In the genomic region with DNA sequence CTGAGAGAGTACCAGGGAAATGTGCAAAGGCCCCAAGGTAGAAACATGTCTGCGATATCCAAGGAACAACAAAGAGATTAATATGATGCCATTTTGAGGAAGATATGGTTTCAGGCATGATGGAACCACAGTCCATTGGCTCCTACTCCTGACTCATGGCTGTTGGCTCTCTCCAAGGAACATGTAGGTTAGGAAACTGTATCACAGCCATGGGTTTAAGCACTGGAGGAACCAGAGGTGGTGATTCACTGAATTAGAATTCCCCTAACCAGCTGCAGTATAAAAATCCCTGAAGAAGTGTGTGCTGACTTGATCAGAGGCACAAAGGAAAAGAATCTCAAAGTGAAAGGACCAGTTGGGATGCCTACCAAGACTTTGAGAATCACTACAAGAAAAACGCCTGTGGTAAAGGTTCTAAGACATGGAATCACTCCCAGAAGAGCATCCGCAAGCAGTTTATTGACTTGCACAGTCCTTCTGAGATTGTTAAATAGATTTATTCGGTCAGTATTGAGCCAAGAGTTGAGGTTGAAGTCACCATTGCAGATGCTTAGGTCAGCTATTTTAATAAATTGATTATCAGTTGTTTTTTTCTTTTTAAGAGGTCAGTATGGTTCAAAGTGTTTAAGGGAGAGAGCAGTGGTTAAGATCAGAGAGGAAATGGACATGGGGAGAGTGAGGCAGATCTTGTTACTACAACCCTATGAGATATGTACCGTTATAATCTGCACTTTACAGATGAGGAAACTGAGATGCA, we compare ENCODE assay signal across 14 cellular contexts.
DNase-seq lines count a peak whose midpoint lies in the region; ATAC-seq and TF ChIP-seq lines count a peak whose summit lies in the region.
"Had no signal": no experiment of that assay in that cellular context is flagged by ENCODE, and none has a peak within 500 bp of the region (broad histone marks: within the 10 kb centered on the region; RNA-seq: fewer than 3 reads in every experiment).

No MANE protein-coding gene starts in this region.

- peaks cover 2% of the 10 kb centered on the region for H3K79me2 ChIP-seq in mammary epithelial cell (ENCODE audit: insufficient read depth, low read length)

- CTCF ChIA-PET in mammary epithelial cell (lab: Charles Lee; ENCODE audit: low non-redundant PET) = no interaction called here
- CTCF ChIA-PET in Calu3 (lab: Charles Lee) = no interaction called here

- no peak overlapping the region for H3K27ac Mint-ChIP-seq in Calu3 (ENCODE audit: unreplicated experiment)
- H3K27ac Mint-ChIP-seq: activated B cell treated with CpG ODN at 0.5 μM for 24 hours, memory B cell had no signal

- in situ Hi-C loops in mammary epithelial cell (cut with MboI; ENCODE audit: low sequenced_read_pairs in 2 of 2) = no loop called here

- H3K4me1 ChIP-seq in mammary epithelial cell (ENCODE audit: insufficient read depth, low read length) = peaks cover 9% of the 10 kb centered on the region
- no peaks in the 10 kb centered on the region for H3K4me1 ChIP-seq in right cardiac atrium (ENCODE audit: control insufficient read depth, insufficient read depth, low read length)
- H3K4me1 ChIP-seq: vagina had no signal

- H3K4me2 ChIP-seq in mammary epithelial cell (ENCODE audit: insufficient read depth, low read depth, low read length) = peak overlapping the region; percentile 2

- dilution Hi-C loops in mammary epithelial cell (cut with HindIII; ENCODE audit: low sequenced_read_pairs) = no loop called here

- WGBS in mammary epithelial cell (ENCODE audit: low coverage, missing lambda C conversion rate) = 87% methylated on average over 5 of the region's 5 CpGs
- WGBS in right cardiac atrium = 96% methylated on average over 5 of the region's 5 CpGs

- H3K36me3 Mint-ChIP-seq in Calu3 (ENCODE audit: insufficient read depth, unreplicated experiment) = no peaks in the 10 kb centered on the region

- TF ChIP-seq CTCF in mammary epithelial cell (conservative IDR thresholded peaks at IDR 0.05 in 1 of 2, IDR thresholded peaks at IDR 0.05 in 1 of 2; ENCODE audit: extremely low read depth in 1 of 2, insufficient read depth in 1 of 2, low read depth in 1 of 2, low read length in 2 of 2) (no peak), kidney epithelial cell (IDR thresholded peaks at IDR 0.05; ENCODE audit: insufficient read depth, low read length, poor library complexity, severe bottlenecking) (no peak), Calu3 (IDR thresholded peaks at IDR 0.05; ENCODE audit: unreplicated experiment) (no peak)

- intact Hi-C loops in mammary epithelial cell (cut with micrococcal nuclease) = loop anchor here (10.0 kb wide), 2 partner anchors 155 to 245 kb away; no protein-coding TSS in a partner anchor
- intact Hi-C loops in Calu3 (cut with micrococcal nuclease; ENCODE audit: unreplicated experiment) = no loop called here
- intact Hi-C loops in right cardiac atrium (cut with DNase I) = no loop called here

- no peak overlapping the region for H2AFZ ChIP-seq in mammary epithelial cell (ENCODE audit: low read depth, low read length)

- H3K27me3 Mint-ChIP-seq in Calu3 (ENCODE audit: unreplicated experiment) = no peaks in the 10 kb centered on the region
- H3K27me3 Mint-ChIP-seq: activated B cell treated with CpG ODN at 0.5 μM for 24 hours, memory B cell had no signal

- H3K4me3 ChIP-seq in mammary epithelial cell (replicated peaks in 1 of 3; ENCODE audit: insufficient read depth in 1 of 3, low read depth in 2 of 3, low read length in 3 of 3) (no peak overlapping the region), kidney epithelial cell (ENCODE audit: low read depth, low read length) (no peak overlapping the region), right cardiac atrium (ENCODE audit: low read length) (no peak overlapping the region)
- H3K4me3 ChIP-seq: vagina had no signal

- DNase-seq in AG08396 (ENCODE audit: low spot score) (peak; percentile 69), HT1080 (ENCODE audit: low read depth) (peak; percentile 85), mammary epithelial cell (peak; percentile 92), kidney epithelial cell (ENCODE audit: low read depth) (peak; percentile 45), Calu3 (no peak), NCI-H1417 (lab: John Stamatoyannopoulos, UW) (no peak), SIG-M5 (lab: John Stamatoyannopoulos, UW) (no peak), right cardiac atrium (no peak)
- DNase-seq: activated B cell treated with CpG ODN at 0.5 μM for 24 hours; C1 segment of cervical spinal cord; effector memory CD4-positive, alpha-beta T cell; GDM1 had no signal

- BruUV-seq in mammary epithelial cell (replicated peaks; lab: Mats Ljungman, UMichigan) = TSS peak; percentile 23
- no TSS peak for BruUV-seq in Calu3 (replicated peaks; lab: Mats Ljungman, UMichigan)

- H3K36me3 ChIP-seq in mammary epithelial cell (ENCODE audit: insufficient read depth, low read length) (peaks cover 13% of the 10 kb centered on the region), kidney epithelial cell (ENCODE audit: control insufficient read depth, insufficient read depth, low read length) (no peaks in the 10 kb centered on the region)
- H3K36me3 ChIP-seq: vagina had no signal

- no peaks in the 10 kb centered on the region for H3K9me3 ChIP-seq in mammary epithelial cell (replicated peaks; ENCODE audit: insufficient read depth, low read length)
- no peaks in the 10 kb centered on the region for H3K9me3 ChIP-seq in right cardiac atrium (ENCODE audit: control insufficient read depth, low read length)
- H3K9me3 ChIP-seq: vagina had no signal

- H3K4me3 Mint-ChIP-seq in Calu3 (ENCODE audit: low read depth, unreplicated experiment) = no peak overlapping the region
- H3K4me3 Mint-ChIP-seq: activated B cell treated with CpG ODN at 0.5 μM for 24 hours, memory B cell had no signal

- ATAC-seq in right cardiac atrium = no peak

- H3K4me1 Mint-ChIP-seq in Calu3 (ENCODE audit: low read depth, unreplicated experiment) = no peaks in the 10 kb centered on the region
- H3K4me1 Mint-ChIP-seq: activated B cell treated with CpG ODN at 0.5 μM for 24 hours, memory B cell had no signal

- H3K27ac ChIP-seq in mammary epithelial cell (ENCODE audit: insufficient read depth, low read depth, low read length) = no peak overlapping the region
- no peak overlapping the region for H3K27ac ChIP-seq in right cardiac atrium (ENCODE audit: low read length)
- H3K27ac ChIP-seq: vagina had no signal

- no peak overlapping the region for H3K9ac ChIP-seq in mammary epithelial cell (ENCODE audit: insufficient read depth, low read length)

- no peaks in the 10 kb centered on the region for H3K9me3 Mint-ChIP-seq in Calu3 (ENCODE audit: low read depth, unreplicated experiment)
- H3K9me3 Mint-ChIP-seq: activated B cell treated with CpG ODN at 0.5 μM for 24 hours, memory B cell had no signal

- H4K20me1 ChIP-seq in mammary epithelial cell (ENCODE audit: insufficient read depth, low read length) = no peaks in the 10 kb centered on the region

- no peaks in the 10 kb centered on the region for H3K27me3 ChIP-seq in mammary epithelial cell (ENCODE audit: insufficient read depth, low read length)
- H3K27me3 ChIP-seq in kidney epithelial cell (ENCODE audit: control insufficient read depth, insufficient read depth, low read length) = no peaks in the 10 kb centered on the region
- H3K27me3 ChIP-seq in right cardiac atrium (ENCODE audit: control insufficient read depth, insufficient read depth) = no peaks in the 10 kb centered on the region
- H3K27me3 ChIP-seq: vagina had no signal

Comparison
In these comparisons a context has a peak if more than half of its experiments do, and no peak if none do; other contexts are left out.
1. DNase-seq: peak in AG08396 (single experiment), HT1080 (single experiment), mammary epithelial cell (single experiment) and kidney epithelial cell (single experiment); none in Calu3 (single experiment), NCI-H1417 (0 of 3), SIG-M5 (single experiment) and right cardiac atrium (0 of 3).